Comparison of ENCODE assay signal across 21 cellular contexts in genomic region chr6:78243519-78243918, GRCh38.
DNase-seq lines count a peak whose midpoint lies in the region; ATAC-seq and TF ChIP-seq lines count a peak whose summit lies in the region.
"Had no signal": no experiment of that assay in that cellular context is flagged by ENCODE, and none has a peak within 500 bp of the region (broad histone marks: within the 10 kb centered on the region; RNA-seq: fewer than 3 reads in every experiment).

No MANE protein-coding gene starts in this region.

- no peak overlapping the region for H3K4me3 Mint-ChIP-seq in activated T-helper 2 cell treated with anti-CD3 and anti-CD28 coated beads, Interferon-gamma antibody, Interleukin-2, Interleukin-4, amounts not matched to agents 10 μg/mL and 5 μg/mL and 100 μg/mL, durations not matched to agents 14 hours and 24 hours and 36 hours (ENCODE audit: low read depth)
- H3K4me3 Mint-ChIP-seq: activated CD4-positive, alpha-beta T cell treated with anti-CD3 and anti-CD28 coated beads for 36 hours; central memory CD8-positive, alpha-beta T cell; HFFc6 had no signal

- no peaks in the 10 kb centered on the region for H3K27me3 Mint-ChIP-seq in activated T-helper 2 cell treated with anti-CD3 and anti-CD28 coated beads, Interferon-gamma antibody, Interleukin-2, Interleukin-4, amounts not matched to agents 10 μg/mL and 5 μg/mL and 100 μg/mL, durations not matched to agents 14 hours and 24 hours and 36 hours (ENCODE audit: low read depth)
- H3K27me3 Mint-ChIP-seq: activated CD4-positive, alpha-beta T cell treated with anti-CD3 and anti-CD28 coated beads for 36 hours; central memory CD8-positive, alpha-beta T cell had no signal

- no peak for TF ChIP-seq CTCF in astrocyte of the spinal cord (IDR thresholded peaks at IDR 0.05; ENCODE audit: low read depth, low read length)

- H3K27ac Mint-ChIP-seq in activated T-helper 2 cell treated with anti-CD3 and anti-CD28 coated beads, Interferon-gamma antibody, Interleukin-2, Interleukin-4, amounts not matched to agents 10 μg/mL and 5 μg/mL and 100 μg/mL, durations not matched to agents 14 hours and 24 hours and 36 hours = no peak overlapping the region
- H3K27ac Mint-ChIP-seq: activated CD4-positive, alpha-beta T cell treated with anti-CD3 and anti-CD28 coated beads for 36 hours; HFFc6 had no signal

- intact Hi-C loops in activated T-helper 2 cell treated with anti-CD3 and anti-CD28 coated beads, Interferon-gamma antibody, Interleukin-2, Interleukin-4, amounts not matched to agents 10 μg/mL and 5 μg/mL and 100 μg/mL, durations not matched to agents 14 hours and 24 hours and 36 hours (cut with micrococcal nuclease) = no loop called here

- H3K36me3 Mint-ChIP-seq in activated T-helper 2 cell treated with anti-CD3 and anti-CD28 coated beads, Interferon-gamma antibody, Interleukin-2, Interleukin-4, amounts not matched to agents 10 μg/mL and 5 μg/mL and 100 μg/mL, durations not matched to agents 14 hours and 24 hours and 36 hours (ENCODE audit: low read depth) = no peaks in the 10 kb centered on the region

- peaks cover 25% of the 10 kb centered on the region for H3K9me3 Mint-ChIP-seq in activated T-helper 2 cell treated with anti-CD3 and anti-CD28 coated beads, Interferon-gamma antibody, Interleukin-2, Interleukin-4, amounts not matched to agents 10 μg/mL and 5 μg/mL and 100 μg/mL, durations not matched to agents 14 hours and 24 hours and 36 hours

- H3K4me1 Mint-ChIP-seq in activated T-helper 2 cell treated with anti-CD3 and anti-CD28 coated beads, Interferon-gamma antibody, Interleukin-2, Interleukin-4, amounts not matched to agents 10 μg/mL and 5 μg/mL and 100 μg/mL, durations not matched to agents 14 hours and 24 hours and 36 hours (ENCODE audit: low read depth) = no peaks in the 10 kb centered on the region
- H3K4me1 Mint-ChIP-seq: activated CD4-positive, alpha-beta T cell treated with anti-CD3 and anti-CD28 coated beads for 36 hours; central memory CD8-positive, alpha-beta T cell had no signal

- no peak for ATAC-seq in HG03521 (IDR thresholded peaks at IDR 0.05; ENCODE audit: unreplicated experiment)
- ATAC-seq: activated CD4-positive, alpha-beta T cell treated with anti-CD3 and anti-CD28 coated beads for 36 hours; left colon had no signal

- no peak overlapping the region for H3K4me3 ChIP-seq in astrocyte of the spinal cord (ENCODE audit: low read depth, low read length)
- H3K4me3 ChIP-seq: skin epidermis had no signal

- DNase-seq in ACHN (peak; percentile 17), HT1080 (ENCODE audit: low read depth) (peak; percentile 67), astrocyte of the spinal cord (ENCODE audit: low read depth, low spot score) (peak; percentile 39), foreskin melanocyte (peak; percentile 12), ecto neural progenitor cell (ENCODE audit: low spot score) (no peak), AG08396 (ENCODE audit: low spot score) (no peak)
- DNase-seq in activated T-helper 2 cell treated with anti-CD3 and anti-CD28 coated beads, Interferon-gamma antibody, Interleukin-2, Interleukin-4, amounts not matched to agents 10 μg/mL and 5 μg/mL and 100 μg/mL, durations not matched to agents 14 hours and 24 hours and 36 hours (ENCODE audit: low spot score) = no peak
- DNase-seq: activated CD4-positive, alpha-beta T cell treated with anti-CD3 and anti-CD28 coated beads for 36 hours; activated naive CD4-positive, alpha-beta T cell treated with anti-CD3 and anti-CD28 coated beads, Interleukin-2, amount 50 U/mL, for 16 hours; HFFc6; hypothalamus; KG1; left colon; occipital lobe; SHP77 treated with DMSO at 0.1 percent for 48 hours; stimulated activated naive CD4-positive, alpha-beta T cell; T-helper 9 cell; trophoblast cell had no signal

- in situ Hi-C loops in ACHN (cut with HindIII; ENCODE audit: low pct_ligation_motif_present, low pct_unique_long_range_greater_than_20kb, low sequenced_read_pairs) = no loop called here
- in situ Hi-C loops in astrocyte of the spinal cord (cut with HindIII; ENCODE audit: low sequenced_read_pairs) = no loop called here

Comparison
In these comparisons a context has a peak if more than half of its experiments do, and no peak if none do; other contexts are left out.
1. DNase-seq: peak in ACHN (single experiment), HT1080 (single experiment), astrocyte of the spinal cord (single experiment) and foreskin melanocyte (single experiment); none in ecto neural progenitor cell (single experiment), activated T-helper 2 cell treated with anti-CD3 and anti-CD28 coated beads, Interferon-gamma antibody, Interleukin-2, Interleukin-4, amounts not matched to agents 10 μg/mL and 5 μg/mL and 100 μg/mL, durations not matched to agents 14 hours and 24 hours and 36 hours (single experiment) and AG08396 (single experiment).